ENCODE assay signal across 2 cellular contexts in genomic region chr1:26694597-26695416, GRCh38.
A peak's percentile ranks its signal among the peaks of the same experiment; 100 is the strongest.
TF ChIP-seq lines count a peak whose summit lies in the region.

No MANE protein-coding gene starts in this region.

TF ChIP-seq in A549, 52 proteins besides CTCF, POLR2A, EP300 and RAD21:
- TF ChIP-seq CBX2 (IDR thresholded peaks at IDR 0.05; ENCODE audit: borderline replicate concordance, low read depth) (no peak), HDAC2 (IDR thresholded peaks at IDR 0.05) (0 out of 2 replicates have a peak, but pooled peaks have one; percentile 52), KDM1A (IDR thresholded peaks at IDR 0.05; ENCODE audit: low read depth) (peak; percentile 89)

TF ChIP-seq in HepG2, 621 proteins besides CTCF, POLR2A, EP300 and RAD21:
- 0 out of 2 replicates have a peak, but pooled peaks have one; percentile 7 for TF ChIP-seq U2AF2 (IDR thresholded peaks at IDR 0.05; ENCODE audit: low read depth, low read length)
- no peak for TF ChIP-seq ZNF484 (CRISPR knock-in tag; IDR thresholded peaks at IDR 0.05; ENCODE audit: borderline replicate concordance, low read depth)
- TF ChIP-seq ZNF235 (CRISPR knock-in tag; IDR thresholded peaks at IDR 0.05; ENCODE audit: borderline replicate concordance) = no peak
- TF ChIP-seq CCDC6 (CRISPR knock-in tag; IDR thresholded peaks at IDR 0.05) = no peak
- TF ChIP-seq KDM5A (IDR thresholded peaks at IDR 0.05; ENCODE audit: borderline replicate concordance, low read length) = 0 out of 2 replicates have a peak, but pooled peaks have one; percentile 11
- TF ChIP-seq NFKBIZ (CRISPR knock-in tag; IDR thresholded peaks at IDR 0.05) = no peak
- TF ChIP-seq ZNF383 (CRISPR knock-in tag; IDR thresholded peaks at IDR 0.05; ENCODE audit: borderline replicate concordance) = peak; percentile 45; the same call in 1 of the 2 replicates
- TF ChIP-seq YY1 (IDR thresholded peaks at IDR 0.05; ENCODE audit: insufficient read depth, insufficient replicate concordance, low read depth, low read length) = peak; percentile 44
- 0 out of 2 replicates have a peak, but pooled peaks have one; percentile 14 for TF ChIP-seq ZNF362 (CRISPR knock-in tag; IDR thresholded peaks at IDR 0.05; ENCODE audit: borderline replicate concordance)
- 0 out of 2 replicates have a peak, but pooled peaks have one; percentile 6 for TF ChIP-seq CHD4 (IDR thresholded peaks at IDR 0.05; ENCODE audit: borderline replicate concordance, low read length)
- peak; percentile 76 for TF ChIP-seq ZNF629 (CRISPR knock-in tag; conservative IDR thresholded peaks at IDR 0.05)
- peak; percentile 18; the same call in 1 of the 2 replicates for TF ChIP-seq POLR2G (IDR thresholded peaks at IDR 0.05; ENCODE audit: low read depth, low read length)
- TF ChIP-seq NFYC (CRISPR knock-in tag; IDR thresholded peaks at IDR 0.05) = no peak
- TF ChIP-seq MED8 (CRISPR knock-in tag; IDR thresholded peaks at IDR 0.05; ENCODE audit: insufficient replicate concordance) = no peak
- 0 out of 2 replicates have a peak, but pooled peaks have one; percentile 73 for TF ChIP-seq ZNF75D (CRISPR knock-in tag; IDR thresholded peaks at IDR 0.05; ENCODE audit: borderline replicate concordance)
- no peak for TF ChIP-seq ZSCAN30 (CRISPR knock-in tag; IDR thresholded peaks at IDR 0.05)
- TF ChIP-seq NFE2 (CRISPR knock-in tag; IDR thresholded peaks at IDR 0.05) = no peak
- TF ChIP-seq HNF1A (IDR thresholded peaks at IDR 0.05; ENCODE audit: low read depth) = no peak
- no peak for TF ChIP-seq HNF1A (CRISPR knock-in tag; IDR thresholded peaks at IDR 0.05; ENCODE audit: borderline replicate concordance)
- no peak for TF ChIP-seq XBP1 (CRISPR knock-in tag; IDR thresholded peaks at IDR 0.05)
TF ChIP-seq in HepG2: peak in this region for 9.
